22 cellular contexts compared by ENCODE assay signal in genomic region chr16:21996923-21997692, GRCh38. TPM values are rescaled to one million over a fixed set of nuclear protein-coding genes. Genes with fewer than 3 reads are reported as not detected.
DNase-seq lines count a peak whose midpoint lies in the region; ATAC-seq and TF ChIP-seq lines count a peak whose summit lies in the region.
"Had no signal": no experiment of that assay in that cellular context is flagged by ENCODE, and none has a peak within 500 bp of the region (broad histone marks: within the 10 kb centered on the region; RNA-seq: fewer than 3 reads in every experiment).

No MANE protein-coding gene starts in this region.

- peak overlapping the region; percentile 7 for H3K4me2 ChIP-seq in hepatocyte

- H3K36me3 ChIP-seq in hepatocyte (replicated peaks; ENCODE audit: insufficient read depth, low read depth), result no peaks in the 10 kb centered on the region
- H3K36me3 ChIP-seq in spleen, result no peaks in the 10 kb centered on the region

- H3K9me3 ChIP-seq in hepatocyte (ENCODE audit: low read depth) (no peaks in the 10 kb centered on the region), spleen (no peaks in the 10 kb centered on the region)

- no peaks in the 10 kb centered on the region for H3K36me3 Mint-ChIP-seq in activated naive CD4-positive, alpha-beta T cell treated with anti-CD3 and anti-CD28 coated beads for 36 hours (ENCODE audit: low read depth)

- DNase-seq in activated naive CD4-positive, alpha-beta T cell treated with anti-CD3 and anti-CD28 coated beads for 36 hours, result no peak
- DNase-seq in activated naive CD4-positive, alpha-beta T cell treated with Interleukin-2 at 50 U/mL for 16 hours, result no peak
- DNase-seq in hepatocyte (ENCODE audit: low spot score), result peak; percentile 17
- DNase-seq in spleen, result no peak
- DNase-seq in cerebellar nuclear complex (lab: John Stamatoyannopoulos, UW), result no peak
- DNase-seq in DMS53 treated with DMSO at 0.1 percent for 48 hours (lab: John Stamatoyannopoulos, UW; ENCODE audit: unreplicated experiment), result no peak
- DNase-seq: AML-193, GDM1, NCI-H1417 treated with DMSO at 0.1 percent for 48 hours, NCI-H187 treated with DMSO at 0.1 percent for 48 hours, NCI-H226, NCI-H524 treated with DMSO at 0.1 percent for 48 hours, PC-3, RPMI8226, SHP77 treated with DMSO at 0.1 percent for 48 hours had no signal

- CTCF ChIA-PET in activated naive CD4-positive, alpha-beta T cell treated with anti-CD3 and anti-CD28 coated beads for 36 hours (lab: Charles Lee), result interaction anchor here (0.7 to 17.2 kb wide), 5 partner anchors 11 to 192 kb away, joined by 3 to 308 read pairs (median 9); partner anchors contain the start of gene MOSMO

- H3K4me3 ChIP-seq in hepatocyte (no peak overlapping the region), spleen (no peak overlapping the region)

- no peaks in the 10 kb centered on the region for H3K9me2 ChIP-seq in hepatocyte (replicated peaks; ENCODE audit: insufficient read depth)

- H3K79me2 ChIP-seq in hepatocyte, result no peaks in the 10 kb centered on the region

- H3K9me3 Mint-ChIP-seq in activated naive CD4-positive, alpha-beta T cell treated with anti-CD3 and anti-CD28 coated beads for 36 hours, result no peaks in the 10 kb centered on the region

- no peak for ATAC-seq in GM19035 (IDR thresholded peaks at IDR 0.05; ENCODE audit: unreplicated experiment)
- ATAC-seq: PC-3 had no signal

- intact Hi-C loops in activated naive CD4-positive, alpha-beta T cell treated with anti-CD3 and anti-CD28 coated beads for 36 hours (cut with micrococcal nuclease), result no loop called here
- intact Hi-C loops in spleen (cut with DNase I; ENCODE audit: low total_unique reads), result no loop called here

- TF ChIP-seq CTCF in VCaP (conservative IDR thresholded peaks at IDR 0.05) (no peak), hepatocyte (IDR thresholded peaks at IDR 0.05; ENCODE audit: poor library complexity) (no peak), spleen (IDR thresholded peaks at IDR 0.05 in 8 of 11, conservative IDR thresholded peaks at IDR 0.05 in 3 of 11) (no peak)

- no peaks in the 10 kb centered on the region for H4K20me1 ChIP-seq in hepatocyte (ENCODE audit: insufficient read depth, poor library complexity, severe bottlenecking)

- H3K4me1 ChIP-seq in hepatocyte (ENCODE audit: insufficient read depth) (peaks cover 12% of the 10 kb centered on the region), spleen (peaks cover 0 to 28% (median 11%) of the 10 kb centered on the region in 6 donors)

- H3K27me3 Mint-ChIP-seq in activated naive CD4-positive, alpha-beta T cell treated with anti-CD3 and anti-CD28 coated beads for 36 hours (ENCODE audit: low read depth), result no peaks in the 10 kb centered on the region

- no peak for TF ChIP-seq POLR2A in spleen (IDR thresholded peaks at IDR 0.05)

- H3K27ac ChIP-seq in VCaP (peak overlapping the region; percentile 68), hepatocyte (peak overlapping the region; percentile 82), spleen (peak overlapping the region in 7 of 8 donors; percentile 46 to 77 (median 62))
- H3K27ac ChIP-seq: 22Rv1 had no signal

- H3K4me1 Mint-ChIP-seq in activated naive CD4-positive, alpha-beta T cell treated with anti-CD3 and anti-CD28 coated beads for 36 hours (ENCODE audit: low read depth), result peaks cover 7% of the 10 kb centered on the region

- H3K4me3 Mint-ChIP-seq in activated naive CD4-positive, alpha-beta T cell treated with anti-CD3 and anti-CD28 coated beads for 36 hours, result no peak overlapping the region

- no peak overlapping the region for H2AFZ ChIP-seq in hepatocyte

- peak overlapping the region; percentile 18 for H3K27ac Mint-ChIP-seq in activated naive CD4-positive, alpha-beta T cell treated with anti-CD3 and anti-CD28 coated beads for 36 hours

- WGBS in hepatocyte (ENCODE audit: low lambda C conversion rate, missing lambda C conversion rate), result 82% methylated on average over 9 of the region's 9 CpGs
- 71 to 85% (median 84%) methylated on average over 9 of the region's 9 CpGs for WGBS in spleen, 5 donors

- H3K27me3 ChIP-seq in hepatocyte (no peaks in the 10 kb centered on the region), spleen (replicated peaks in 1 of 7) (no peaks in the 10 kb centered on the region)

RNA-seq across cellular contexts. Expression of gene PDZD9, which starts 3.8 kb away (rescaled TPM):
- total RNA-seq in activated naive CD4-positive, alpha-beta T cell treated with anti-CD3 and anti-CD28 coated beads for 36 hours, result not detected
- total RNA-seq in hepatocyte (0.20 TPM in 1 of 2 replicates, not detected in the other), spleen (not detected)
- polyA plus RNA-seq in hepatocyte (not detected in 2 replicates), spleen (not detected)
- total RNA-seq: Daoy, H4, HT-29, M059J, PC-3 had no signal

RNA-seq across cellular contexts. Expression of gene MOSMO, which starts 10.8 kb away (rescaled TPM):
- 1 to 10 TPM; 6.5 to 6.7 TPM for total RNA-seq in activated naive CD4-positive, alpha-beta T cell treated with anti-CD3 and anti-CD28 coated beads for 36 hours
- 16.1 and 24.5 TPM in 2 replicates for total RNA-seq in hepatocyte
- polyA plus RNA-seq in hepatocyte, result 5.7 and 6.5 TPM in 2 replicates
- 10 to 100 TPM; 12.3 to 35.7 (median 19.4) TPM for total RNA-seq in spleen
- polyA plus RNA-seq in spleen, result 10 to 100 TPM in 1 of 3 donors, 1 to 10 TPM in 2; 9.5 to 10.7 (median 9.8) TPM

RNA-seq across cellular contexts. Expression of gene UQCRC2, which starts 43.9 kb away (rescaled TPM):
- 100 to 1,000 TPM; 356 to 378 TPM for total RNA-seq in activated naive CD4-positive, alpha-beta T cell treated with anti-CD3 and anti-CD28 coated beads for 36 hours
- 144 and 166 TPM in 2 replicates for total RNA-seq in hepatocyte
- 129 and 138 TPM in 2 replicates for polyA plus RNA-seq in hepatocyte
- total RNA-seq in spleen, result 100 to 1,000 TPM; 113 to 172 (median 164) TPM
- polyA plus RNA-seq in spleen, result 100 to 1,000 TPM in 1 of 3 donors, 10 to 100 TPM in 2; 75.1 to 107 (median 79.8) TPM
